Comparison of ENCODE assay signal across 5 cellular contexts in genomic region chr14:57258221-57258620, GRCh38.
TF ChIP-seq lines count a peak whose summit lies in the region.

No MANE protein-coding gene starts in this region.

TF ChIP-seq in A549, 52 proteins besides CTCF, POLR2A, EP300 and RAD21:
- peak; percentile 62; the same call in 1 of the 2 replicates for TF ChIP-seq KDM1A (IDR thresholded peaks at IDR 0.05; ENCODE audit: low read depth)

TF ChIP-seq in HEK293, 187 proteins besides CTCF, POLR2A, EP300 and RAD21:
- peak; percentile 93 for TF ChIP-seq ZNF146 (tag by site-specific recombination; IDR thresholded peaks at IDR 0.05)
- TF ChIP-seq ZNF580 (tag by site-specific recombination; IDR thresholded peaks at IDR 0.05): peak; percentile 84; the same call in 1 of the 2 replicates
- peak; percentile 77; the same call in 1 of the 2 replicates for TF ChIP-seq ZNF280D (tag by site-specific recombination; IDR thresholded peaks at IDR 0.05)

TF ChIP-seq in GM12878, 131 proteins besides CTCF, POLR2A, EP300 and RAD21:
- 0 out of 2 replicates have a peak, but pooled peaks have one; percentile 32 for TF ChIP-seq ZNF217 (IDR thresholded peaks at IDR 0.05)

TF ChIP-seq in K562, 482 proteins besides CTCF, POLR2A, EP300 and RAD21:
- TF ChIP-seq ZNF146 (CRISPR knock-in tag; IDR thresholded peaks at IDR 0.05; ENCODE audit: unreplicated experiment) (peak; percentile 88), BCOR (IDR thresholded peaks at IDR 0.05) (peak; percentile 52; the same call in 1 of the 2 replicates), RBM25 (IDR thresholded peaks at IDR 0.05; ENCODE audit: low read depth, low read length, severe bottlenecking) (peak; percentile 44)

TF ChIP-seq in HepG2, 621 proteins besides CTCF, POLR2A, EP300 and RAD21:
- peak; percentile 29; the same call in 1 of the 2 replicates for TF ChIP-seq ZMYM3 (CRISPR knock-in tag; IDR thresholded peaks at IDR 0.05)
